Comparison of ENCODE assay signal across 22 cellular contexts in the genomic region with DNA sequence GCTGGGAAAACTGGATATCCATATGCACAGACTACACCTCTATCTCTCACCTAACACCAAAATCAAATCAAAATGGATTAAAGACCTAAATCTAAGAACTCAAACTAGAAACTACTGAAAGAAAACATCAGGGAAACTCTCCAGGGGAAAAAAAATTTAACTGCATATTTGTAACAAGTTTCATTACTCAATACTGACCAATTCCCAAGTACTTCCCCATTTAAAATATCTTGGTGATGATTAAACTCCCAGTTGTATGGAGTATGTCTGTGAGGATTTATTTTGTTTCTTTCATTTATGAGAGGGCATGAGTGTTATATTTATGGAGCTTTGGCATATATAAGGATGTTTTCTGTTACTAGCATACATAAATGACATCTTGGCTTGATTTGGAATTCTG.
A peak's percentile ranks its signal among the peaks of the same experiment; 100 is the strongest.
DNase-seq lines count a peak whose midpoint lies in the region; ATAC-seq and TF ChIP-seq lines count a peak whose summit lies in the region.
"Had no signal": no experiment of that assay in that cellular context is flagged by ENCODE, and none has a peak within 500 bp of the region (broad histone marks: within the 10 kb centered on the region; RNA-seq: fewer than 3 reads in every experiment).

No MANE protein-coding gene starts in this region.

- intact Hi-C loops in ovary (cut with DNase I): no loop called here

- no peaks in the 10 kb centered on the region for H3K9me3 ChIP-seq in osteoblast (ENCODE audit: low read depth, low read length)
- no peaks in the 10 kb centered on the region for H3K9me3 ChIP-seq in ovary
- H3K9me3 ChIP-seq: neutrophil had no signal

- H3K27ac ChIP-seq in osteoblast (ENCODE audit: low read depth, low read length) (peak overlapping the region; percentile 23), ovary (no peak overlapping the region)
- H3K27ac ChIP-seq: C4-2B, neutrophil had no signal

- no peak for TF ChIP-seq POLR2A in ovary (IDR thresholded peaks at IDR 0.05)

- CTCF ChIA-PET in BJ (lab: Yijun Ruan, JAX): no interaction called here

- H3K4me1 ChIP-seq in osteoblast (ENCODE audit: insufficient read depth, low read length) (peaks cover 14% of the 10 kb centered on the region), ovary (ENCODE audit: insufficient read depth) (no peaks in the 10 kb centered on the region)

- H3K27me3 ChIP-seq in BJ (ENCODE audit: control insufficient read depth, insufficient read depth, low read length) (no peaks in the 10 kb centered on the region), osteoblast (ENCODE audit: insufficient read depth, low read length) (no peaks in the 10 kb centered on the region), ovary (no peaks in the 10 kb centered on the region)
- H3K27me3 ChIP-seq: neutrophil had no signal

- H4K20me1 ChIP-seq in osteoblast (ENCODE audit: insufficient read depth, low read length): no peaks in the 10 kb centered on the region

- H2AFZ ChIP-seq in osteoblast (ENCODE audit: low read length): peak overlapping the region; percentile 52

- POLR2A ChIA-PET in BJ (lab: Charles Lee): no interaction called here

- no peaks in the 10 kb centered on the region for H3K36me3 ChIP-seq in BJ (ENCODE audit: control insufficient read depth, insufficient read depth, low read length)
- H3K36me3 ChIP-seq in osteoblast (ENCODE audit: insufficient read depth, low read length): no peaks in the 10 kb centered on the region
- no peaks in the 10 kb centered on the region for H3K36me3 ChIP-seq in ovary
- H3K36me3 ChIP-seq: neutrophil had no signal

- DNase-seq in BJ (ENCODE audit: low read depth) (peak; percentile 39), HS-5 (ENCODE audit: low read depth) (peak; percentile 16), cardiac fibroblast (ENCODE audit: low read depth in 2 of 2) (peak; percentile 4 to 57), osteoblast (ENCODE audit: insufficient read length, low spot score, missing footprints) (peak; percentile 79), retina (no peak), ovary (no peak)
- DNase-seq: activated CD4-positive, alpha-beta T cell treated with anti-CD3 and anti-CD28 coated beads, Interleukin-2, amount 50 U/mL, for 1 hour; activated CD8-positive, alpha-beta memory T cell treated with anti-CD3 and anti-CD28 coated beads, Interleukin-2, amount 10 ng/mL, durations not matched to agents 7 days and 5 days; activated naive CD4-positive, alpha-beta T cell treated with anti-CD3 and anti-CD28 coated beads for 36 hours; activated T-cell treated with anti-CD3 and anti-CD28 coated beads, Interleukin-2, amount 50 U/mL, for 72 hours; caudate nucleus; NCI-H1048; NCI-H187; NCI-H2171 treated with DMSO at 0.1 percent for 48 hours; substantia nigra; T-helper 9 cell had no signal

- no peak for TF ChIP-seq CTCF in BJ (IDR thresholded peaks at IDR 0.05; ENCODE audit: insufficient read depth, low read depth, low read length)
- TF ChIP-seq CTCF in cardiac fibroblast (IDR thresholded peaks at IDR 0.05; ENCODE audit: low read depth, low read length): no peak
- TF ChIP-seq CTCF in osteoblast (IDR thresholded peaks at IDR 0.05; ENCODE audit: extremely low read depth, low read depth, low read length): no peak
- no peak for TF ChIP-seq CTCF in ovary (IDR thresholded peaks at IDR 0.05)

- H3K4me3 ChIP-seq in BJ (ENCODE audit: low read depth, low read length): no peak overlapping the region
- H3K4me3 ChIP-seq in cardiac fibroblast (replicated peaks in 1 of 2; ENCODE audit: low read depth in 2 of 2, low read length in 2 of 2): no peak overlapping the region
- H3K4me3 ChIP-seq in osteoblast (ENCODE audit: insufficient read depth, low read length): no peak overlapping the region
- no peak overlapping the region for H3K4me3 ChIP-seq in ovary

- peak overlapping the region; percentile 43 for H3K4me2 ChIP-seq in osteoblast (ENCODE audit: insufficient read depth, low read length)

- no peak for TF ChIP-seq EP300 in ovary (IDR thresholded peaks at IDR 0.05)

- ATAC-seq in GM18861 (IDR thresholded peaks at IDR 0.05; ENCODE audit: unreplicated experiment) (no peak), HG03521 (IDR thresholded peaks at IDR 0.05; ENCODE audit: unreplicated experiment) (no peak)
- ATAC-seq: activated CD8-positive, alpha-beta memory T cell treated with anti-CD3 and anti-CD28 coated beads, Interleukin-2, amount 10 ng/mL, durations not matched to agents 7 days and 5 days; activated T-cell treated with anti-CD3 and anti-CD28 coated beads, Interleukin-2, amount 50 U/mL, for 72 hours; left lobe of liver; WTC11 had no signal

- H3K79me2 ChIP-seq in osteoblast (ENCODE audit: insufficient read depth, low read length): no peaks in the 10 kb centered on the region

Comparison
In these comparisons a context has a peak if more than half of its experiments do, and no peak if none do; other contexts are left out.
1. DNase-seq: peak in BJ (single experiment), HS-5 (single experiment), cardiac fibroblast (2 of 2) and osteoblast (single experiment); none in retina (single experiment) and ovary (0 of 5).